In genomic region chr6:30824698-30825097, GRCh38 we compare ENCODE assay signal across 22 cellular contexts. TPM values are rescaled to one million over a fixed set of nuclear protein-coding genes. Genes with fewer than 3 reads are reported as not detected.
A peak's percentile ranks its signal among the peaks of the same experiment; 100 is the strongest.
DNase-seq lines count a peak whose midpoint lies in the region; ATAC-seq, FAIRE-seq and TF ChIP-seq lines count a peak whose summit lies in the region.
"Had no signal": no experiment of that assay in that cellular context is flagged by ENCODE, and none has a peak within 500 bp of the region (broad histone marks: within the 10 kb centered on the region; RNA-seq: fewer than 3 reads in every experiment).

No MANE protein-coding gene starts in this region.

- 69% methylated on average over 7 of the region's 7 CpGs for WGBS in K562 (ENCODE audit: insufficient coverage, low coverage, missing lambda C conversion rate)

- TF ChIP-seq CTCF in K562 (IDR thresholded peaks at IDR 0.05 in 2 of 3, conservative IDR thresholded peaks at IDR 0.05 in 1 of 3; ENCODE audit: insufficient read depth in 2 of 3, low read depth in 1 of 3, low read length in 3 of 3): no peak
- no peak for TF ChIP-seq CTCF in neutrophil (IDR thresholded peaks at IDR 0.05)
- TF ChIP-seq CTCF in omental fat pad (IDR thresholded peaks at IDR 0.05): no peak

- H3K4me1 ChIP-seq in K562 (replicated peaks in 1 of 2; ENCODE audit: control insufficient read depth in 2 of 2, insufficient read depth in 2 of 2, low read length in 2 of 2) (peaks cover 18 to 40% of the 10 kb centered on the region in 2 experiments), neutrophil (ENCODE audit: control insufficient read depth in 1 of 2, insufficient read depth in 1 of 2, low read depth in 1 of 2, low read length in 1 of 2) (peaks cover 60 to 66% of the 10 kb centered on the region in 2 experiments)

- no peak for FAIRE-seq in K562 (lab: Jason Lieb, UNC)
- FAIRE-seq: kidney had no signal

- H3K4me3 ChIP-seq in K562 (no peak overlapping the region), neutrophil (ENCODE audit: low read depth in 1 of 2, low read length in 1 of 2) (no peak overlapping the region)
- H3K4me3 ChIP-seq: gastrocnemius medialis had no signal

- no peaks in the 10 kb centered on the region for H3K27me3 ChIP-seq in K562 (ENCODE audit: control insufficient read depth in 2 of 2, insufficient read depth in 2 of 2, low read length in 2 of 2)
- no peaks in the 10 kb centered on the region for H3K27me3 ChIP-seq in neutrophil
- H3K27me3 ChIP-seq: gastrocnemius medialis had no signal

- no peaks in the 10 kb centered on the region for H3K9me1 ChIP-seq in K562 (ENCODE audit: control insufficient read depth, insufficient read depth, low read length)

- intact Hi-C loops in K562 (cut with micrococcal nuclease): loop anchor here (5.0 kb wide), 4 partner anchors 42 to 342 kb away; partner anchors contain the start of genes FLOT1, IER3, MRPS18B and PPP1R10

- in situ Hi-C loops in K562 (cut with MboI): loop anchor here (5.0 kb wide), 1 partner anchor 253 kb away; no protein-coding TSS in a partner anchor

- peak overlapping the region; percentile 29; the same call in 1 of the 2 replicates for H2AFZ ChIP-seq in K562 (ENCODE audit: low read depth, low read length)

- TF ChIP-seq EP300 in K562 (IDR thresholded peaks at IDR 0.05; ENCODE audit: low read length): no peak

- ATAC-seq in K562 (no peak), omental fat pad (ENCODE audit: low FRiP score) (no peak)
- ATAC-seq: gastrocnemius medialis; natural killer cell; SK-N-SH treated with all-trans-retinoic acid at 6 μM for 48 hours; stimulated activated naive CD8-positive, alpha-beta T cell treated with anti-CD3 and anti-CD28 coated beads, Interleukin-15, Interleukin-2, amounts not matched to agents 100 U/mL and 50 U/mL, for 24 hours had no signal

- CTCF ChIA-PET in K562 (lab: Yijun Ruan, JAX; ENCODE audit: low intra/inter-chr PET ratio): no interaction called here

- H3K9me3 ChIP-seq in K562 (replicated peaks; ENCODE audit: control insufficient read depth, insufficient read depth, low read depth, low read length): no peaks in the 10 kb centered on the region
- H3K9me3 ChIP-seq in neutrophil: no peaks in the 10 kb centered on the region
- H3K9me3 ChIP-seq: gastrocnemius medialis had no signal

- no peak overlapping the region for H3K27ac ChIP-seq in K562 (ENCODE audit: extremely low read depth, low read depth, low read length)
- peak overlapping the region; percentile 27 for H3K27ac ChIP-seq in neutrophil
- H3K27ac ChIP-seq: gastrocnemius medialis had no signal

- POLR2A ChIA-PET in K562 (lab: Yijun Ruan, JAX): interaction anchor here (0.7 to 1.4 kb wide), 2 partner anchors 10 kb away, joined by 3 to 5 read pairs; no protein-coding TSS in a partner anchor

- no TSS peak for BruUV-seq in K562 (replicated peaks; lab: Mats Ljungman, UMichigan)

- no peaks in the 10 kb centered on the region for H4K20me1 ChIP-seq in K562 (replicated peaks; ENCODE audit: control insufficient read depth, insufficient read depth, low read length)

- no peak overlapping the region for H3K4me2 ChIP-seq in K562 (ENCODE audit: insufficient read depth, low read length)

- DNase-seq in DMS153 treated with DMSO at 0.1 percent for 48 hours (lab: John Stamatoyannopoulos, UW; ENCODE audit: unreplicated experiment) (peak; percentile 15), NCI-H2029 (lab: John Stamatoyannopoulos, UW) (peak; percentile 89), K562 (ENCODE audit: extremely low read depth in 1 of 4, low spot score in 3 of 4) (no peak), NCI-H1694 treated with DMSO at 0.1 percent for 48 hours (lab: John Stamatoyannopoulos, UW) (no peak), omental fat pad (ENCODE audit: low spot score) (no peak)
- no peak for DNase-seq in activated effector memory CD4-positive, alpha-beta T cell treated with Interleukin-2 at 50 U/mL for 16 hours
- DNase-seq: activated naive CD4-positive, alpha-beta T cell treated with anti-CD3 and anti-CD28 coated beads, Interleukin-2, amount 10 ng/mL, durations not matched to agents 7 days and 5 days; activated T-cell treated with anti-CD3 and anti-CD28 coated beads, Interleukin-2, amount 50 U/mL, for 24 hours; aorta; COR-L47; effector CD4-positive, alpha-beta T cell; gastrocnemius medialis; kidney; mammary epithelial cell; natural killer cell; NCI-H345; RPMI8226; stimulated activated naive CD8-positive, alpha-beta T cell treated with anti-CD3 and anti-CD28 coated beads, Interleukin-15, Interleukin-2, amounts not matched to agents 100 U/mL and 50 U/mL, for 24 hours; T1000; trophoblast cell had no signal

- no peak overlapping the region for H3K9ac ChIP-seq in K562 (ENCODE audit: insufficient read depth in 1 of 2, low read depth in 2 of 2, low read length in 2 of 2)

- H3K36me3 ChIP-seq in K562 (ENCODE audit: control insufficient read depth, insufficient read depth, low read length) (no peaks in the 10 kb centered on the region), neutrophil (no peaks in the 10 kb centered on the region)
- H3K36me3 ChIP-seq: gastrocnemius medialis had no signal

- no peaks in the 10 kb centered on the region for H3K79me2 ChIP-seq in K562 (ENCODE audit: control insufficient read depth, insufficient read depth, low read length)

- TF ChIP-seq POLR2A in K562 (conservative IDR thresholded peaks at IDR 0.05): no peak

- TF ChIP-seq RAD21 in K562 (CRISPR knock-in tag; conservative IDR thresholded peaks at IDR 0.05 in 1 of 2, IDR thresholded peaks at IDR 0.05 in 1 of 2): peak in 1 of 2 experiments; percentile 10; a peak in 1 of 4 replicates

TF ChIP-seq in K562, 482 proteins besides CTCF, POLR2A, EP300 and RAD21:
- no peak for TF ChIP-seq HDAC1 (IDR thresholded peaks at IDR 0.05)
- no peak for TF ChIP-seq SMARCC2 (IDR thresholded peaks at IDR 0.05; ENCODE audit: low read depth)
- TF ChIP-seq CAMTA2 (CRISPR knock-in tag; conservative IDR thresholded peaks at IDR 0.05): no peak
- TF ChIP-seq HOMEZ (CRISPR knock-in tag; IDR thresholded peaks at IDR 0.05): 0 out of 2 replicates have a peak, but pooled peaks have one; percentile 27
- TF ChIP-seq STAG1 (CRISPR knock-in tag; IDR thresholded peaks at IDR 0.05; ENCODE audit: borderline replicate concordance): no peak
- TF ChIP-seq RBM17 (IDR thresholded peaks at IDR 0.05; ENCODE audit: borderline replicate concordance, low read depth, low read length): no peak
- no peak for TF ChIP-seq ZNF165 (CRISPR knock-in tag; IDR thresholded peaks at IDR 0.05; ENCODE audit: borderline replicate concordance)
- no peak for TF ChIP-seq PTTG1 (tag; IDR thresholded peaks at IDR 0.05; ENCODE audit: low read depth)
- peak; percentile 44; the same call in 1 of the 2 replicates for TF ChIP-seq BHLHE40 (IDR thresholded peaks at IDR 0.05; ENCODE audit: low read length)
- TF ChIP-seq ZKSCAN1 (IDR thresholded peaks at IDR 0.05; ENCODE audit: low read depth, low read length): no peak
- TF ChIP-seq STAT5B (CRISPR knock-in tag; IDR thresholded peaks at IDR 0.05): no peak
- TF ChIP-seq MLLT1 (IDR thresholded peaks at IDR 0.05): no peak
- no peak for TF ChIP-seq ZBTB7A (IDR thresholded peaks at IDR 0.05; ENCODE audit: borderline replicate concordance, control insufficient read depth, low read depth, low read length)
- TF ChIP-seq ZNF224 (CRISPR knock-in tag; IDR thresholded peaks at IDR 0.05): no peak
- TF ChIP-seq CREBBP (IDR thresholded peaks at IDR 0.05; ENCODE audit: low read depth, low read length): no peak

RNA-seq across cellular contexts. Expression of gene DDR1, which starts 59.6 kb away (rescaled TPM):
- 77.6 and 145 TPM in 2 replicates for total RNA-seq in K562 (2011; cell fraction: chromatin; rRNA removed; ENCODE audit: low replicate concordance)
- 121 and 123 TPM in 2 replicates for total RNA-seq in K562 (2011; cell fraction: nucleolus; rRNA removed)
- 99.0 and 108 TPM in 2 replicates for total RNA-seq in K562 (2011; cell fraction: nucleoplasm; rRNA removed)
- total RNA-seq in K562 (2014; rRNA removed) (19.9 and 27.1 TPM in 2 replicates), K562 (2014; rRNA removed; fragmentation: Illumina TruSeq; extraction: Trizol) (10.5 and 12.2 TPM in 2 replicates), K562 (2015; rRNA removed; fragmentation: Illumina TruSeq; extraction: Trizol) (10.0 and 11.1 TPM in 2 replicates), K562 (2021) (42.9 and 44.6 TPM in 2 replicates), omental fat pad (10 to 100 TPM in 3 of 4 donors, 1 to 10 TPM in 1; 9.9 to 77.3 (median 48.7) TPM)
- polyA plus RNA-seq in K562 (2011; rRNA removed) (11.2 and 19.0 TPM in 2 replicates), K562 (2014; fragmentation: Illumina TruSeq; extraction: Trizol) (16.0 and 19.8 TPM in 2 replicates), K562 (2014; fragmentation: Nextera tagmentation; extraction: Ambion mirVana) (1 to 10 TPM; 1.4 to 1.6 TPM), K562 (2014; rRNA removed) (19.3 and 20.2 TPM in 2 replicates)
- polyA plus RNA-seq in K562 (2011; cell fraction: cytosol; rRNA removed): 17.3 and 19.2 TPM in 2 replicates
- 47.9 and 67.4 TPM in 2 replicates for polyA plus RNA-seq in K562 (2011; cell fraction: nucleus; rRNA removed)
- 25.5 and 32.6 TPM in 2 replicates for polyA plus RNA-seq in K562 (2012)
- 16.3 and 21.0 TPM in 2 replicates for polyA minus RNA-seq in K562 (2011; rRNA and poly(A)+ RNA removed)
- polyA minus RNA-seq in K562 (2011; cell fraction: cytosol; rRNA and poly(A)+ RNA removed): 26.3 and 45.5 TPM in 2 replicates
- 27.9 and 41.7 TPM in 2 replicates for polyA minus RNA-seq in K562 (2011; cell fraction: nucleus; rRNA and poly(A)+ RNA removed)

Comparison
In these comparisons a context has a peak if more than half of its experiments do, and no peak if none do; other contexts are left out.
1. DNase-seq: peak in DMS153 treated with DMSO at 0.1 percent for 48 hours (single experiment) and NCI-H2029 (single experiment); none in K562 (0 of 4), NCI-H1694 treated with DMSO at 0.1 percent for 48 hours (single experiment), activated effector memory CD4-positive, alpha-beta T cell treated with Interleukin-2 at 50 U/mL for 16 hours (single experiment) and omental fat pad (single experiment).